8 cellular contexts compared by ENCODE assay signal in the genomic region with DNA sequence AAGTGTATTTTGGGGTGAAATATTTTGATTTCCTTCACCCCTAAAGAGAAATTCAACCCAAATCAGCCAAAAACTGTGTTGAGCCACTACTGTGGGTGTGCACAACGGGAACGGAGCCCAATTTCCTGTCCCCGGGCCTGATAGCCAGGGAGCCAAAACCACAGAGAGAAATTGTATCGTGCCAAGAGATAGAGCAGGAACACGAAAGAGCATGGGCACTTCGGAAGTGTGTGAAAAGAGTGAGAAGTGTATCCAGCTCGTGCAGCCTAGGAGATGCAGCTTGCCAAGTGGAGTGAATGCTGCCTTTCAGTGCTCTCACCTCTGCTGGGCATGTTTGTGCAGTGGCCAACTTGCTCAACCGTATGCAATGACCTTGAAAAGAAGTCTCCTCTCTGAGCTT. TPM values are rescaled to one million over a fixed set of nuclear protein-coding genes. Genes with fewer than 3 reads are reported as not detected.
DNase-seq lines count a peak whose midpoint lies in the region; ATAC-seq and TF ChIP-seq lines count a peak whose summit lies in the region.

No MANE protein-coding gene starts in this region.

- H3K4me1 Mint-ChIP-seq in natural killer cell: peaks cover 21 to 26% of the 10 kb centered on the region in 2 donors
- no peaks in the 10 kb centered on the region for H3K4me1 Mint-ChIP-seq in endothelial cell (ENCODE audit: unreplicated experiment)

- no peak for TF ChIP-seq CTCF in natural killer cell (IDR thresholded peaks at IDR 0.05)
- no peak for TF ChIP-seq CTCF in endothelial cell (IDR thresholded peaks at IDR 0.05; ENCODE audit: unreplicated experiment)

- DNase-seq in DMS79 (lab: John Stamatoyannopoulos, UW): peak; percentile 29
- DNase-seq in NCI-H226: peak; percentile 67
- peak; percentile 17 for DNase-seq in cerebellar cortex (ENCODE audit: low spot score)
- DNase-seq in natural killer cell: no peak
- no peak for DNase-seq in COLO668 (lab: John Stamatoyannopoulos, UW; ENCODE audit: unreplicated experiment)
- no peak for DNase-seq in NCI-H187 (lab: John Stamatoyannopoulos, UW)
- DNase-seq in endothelial cell (ENCODE audit: low spot score): no peak

- H3K27ac Mint-ChIP-seq in natural killer cell: peak overlapping the region in 1 of 2 donors; percentile 6
- H3K27ac Mint-ChIP-seq in endothelial cell (ENCODE audit: unreplicated experiment): no peak overlapping the region

- ATAC-seq in natural killer cell (no peak), HG03469 (IDR thresholded peaks at IDR 0.05; ENCODE audit: unreplicated experiment) (no peak)

- H3K4me3 Mint-ChIP-seq in natural killer cell (peak overlapping the region; percentile 25), endothelial cell (ENCODE audit: unreplicated experiment) (no peak overlapping the region)

- H3K36me3 Mint-ChIP-seq in natural killer cell (no peaks in the 10 kb centered on the region), endothelial cell (ENCODE audit: low read depth, unreplicated experiment) (no peaks in the 10 kb centered on the region)

- H3K27me3 Mint-ChIP-seq in natural killer cell (ENCODE audit: low read depth in 2 of 2) (peaks cover 0 to 6% of the 10 kb centered on the region in 2 donors), endothelial cell (ENCODE audit: unreplicated experiment) (no peaks in the 10 kb centered on the region)

- H3K9me3 Mint-ChIP-seq in natural killer cell (no peaks in the 10 kb centered on the region), endothelial cell (ENCODE audit: unreplicated experiment) (no peaks in the 10 kb centered on the region)

- intact Hi-C loops in natural killer cell (cut with micrococcal nuclease): no loop called here

RNA-seq across cellular contexts. Expression of a gene that starts 19.4 kb away (rescaled TPM):
- total RNA-seq in natural killer cell (10 to 100 TPM; 53.0 to 81.8 (median 53.8) TPM), endothelial cell (ENCODE audit: unreplicated experiment) (0.77 TPM)

RNA-seq across cellular contexts. Expression of a gene that starts 39.8 kb away (rescaled TPM):
- total RNA-seq in natural killer cell (10 to 100 TPM; 46.4 to 60.1 (median 46.4) TPM), endothelial cell (ENCODE audit: unreplicated experiment) (48.8 TPM)

Comparison
In these comparisons a context has a peak if more than half of its experiments do, and no peak if none do; other contexts are left out.
1. DNase-seq: peak in DMS79 (single experiment), NCI-H226 (single experiment) and cerebellar cortex (single experiment); none in natural killer cell (single experiment), COLO668 (single experiment), NCI-H187 (0 of 2) and endothelial cell (single experiment).
2. RNA of a gene that starts 19.4 kb away (total RNA-seq): 53.0 to 81.8 TPM in natural killer cell; 0.77 TPM in endothelial cell (single experiment); every median in the first group is over 10 times any median in the second.